Comparison of ENCODE assay signal across 9 cellular contexts in the genomic region with DNA sequence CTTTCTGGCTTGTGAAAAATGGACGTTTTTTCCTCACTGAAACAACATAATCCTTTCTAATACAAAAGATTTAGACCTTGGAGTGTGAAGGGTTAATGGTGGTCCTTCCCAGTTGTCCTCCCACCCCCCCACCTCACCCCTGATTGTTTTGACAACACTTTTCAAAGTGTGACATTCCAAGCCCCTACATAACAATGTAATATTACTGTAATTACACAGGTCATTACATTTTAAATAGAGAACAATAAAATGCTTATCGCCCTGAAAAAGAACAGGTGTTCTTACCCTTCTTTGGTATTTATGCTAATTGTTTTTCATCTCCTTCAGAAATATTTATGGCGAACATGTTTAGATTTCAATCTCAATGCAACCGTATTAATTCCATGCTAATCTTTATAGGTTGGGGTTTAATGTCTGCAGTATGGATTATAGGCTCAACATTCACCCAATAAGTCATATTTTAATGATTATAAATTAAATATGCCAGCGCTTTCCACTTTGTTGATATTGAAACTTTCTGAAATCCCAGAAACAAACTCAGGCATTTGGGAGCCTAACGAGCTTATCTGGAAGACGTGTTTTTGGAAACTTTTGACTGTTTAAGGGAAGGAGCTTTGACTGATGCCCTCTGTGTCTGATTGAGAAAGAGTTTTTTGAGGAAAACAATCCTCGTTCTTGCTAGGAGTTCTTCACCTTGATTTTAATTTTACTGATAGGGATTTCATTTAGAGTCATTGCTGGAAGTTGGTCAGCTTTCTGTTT. TPM values are rescaled to one million over a fixed set of nuclear protein-coding genes. Genes with fewer than 3 reads are reported as not detected.
A peak's percentile ranks its signal among the peaks of the same experiment; 100 is the strongest.
DNase-seq lines count a peak whose midpoint lies in the region; ATAC-seq and TF ChIP-seq lines count a peak whose summit lies in the region.
"Had no signal": no experiment of that assay in that cellular context is flagged by ENCODE, and none has a peak within 500 bp of the region (broad histone marks: within the 10 kb centered on the region; RNA-seq: fewer than 3 reads in every experiment).

No MANE protein-coding gene starts in this region.

- peak; percentile 28 for DNase-seq in Caki2 (ENCODE audit: low read depth)
- DNase-seq in right cardiac atrium = no peak
- no peak for DNase-seq in progenitor cell of endocrine pancreas (ENCODE audit: low spot score, unreplicated experiment)
- DNase-seq in substantia nigra (lab: John Stamatoyannopoulos, UW) = no peak
- DNase-seq in left colon = no peak
- no peak for DNase-seq in stimulated activated naive CD8-positive, alpha-beta T cell treated with anti-CD3 and anti-CD28 coated beads, Interleukin-15, amount 100 ng/mL, for 72 hours
- DNase-seq: RPMI8226 had no signal

- H3K4me3 ChIP-seq in WI38 (ENCODE audit: low read depth, low read length) (peak overlapping the region; percentile 51), right cardiac atrium (ENCODE audit: low read length) (peak overlapping the region; percentile 39)

- WGBS in right cardiac atrium = 37% methylated on average over 8 of the region's 8 CpGs

- no peaks in the 10 kb centered on the region for H3K9me3 Mint-ChIP-seq in progenitor cell of endocrine pancreas (ENCODE audit: low read depth)
- no peaks in the 10 kb centered on the region for H3K9me3 Mint-ChIP-seq in stimulated activated naive CD8-positive, alpha-beta T cell treated with anti-CD3 and anti-CD28 coated beads, Interleukin-15, amount 100 ng/mL, for 72 hours

- H3K27ac ChIP-seq in right cardiac atrium (ENCODE audit: low read length) (peak overlapping the region; percentile 63), substantia nigra (ENCODE audit: low read depth, low read length, poor library complexity, severe bottlenecking) (no peak overlapping the region)

- no peaks in the 10 kb centered on the region for H3K27me3 Mint-ChIP-seq in progenitor cell of endocrine pancreas
- H3K27me3 Mint-ChIP-seq in stimulated activated naive CD8-positive, alpha-beta T cell treated with anti-CD3 and anti-CD28 coated beads, Interleukin-15, amount 100 ng/mL, for 72 hours = peaks cover 82% of the 10 kb centered on the region

- peaks cover 5% of the 10 kb centered on the region for H3K4me1 ChIP-seq in right cardiac atrium (ENCODE audit: control insufficient read depth, insufficient read depth, low read length)

- ATAC-seq in right cardiac atrium (no peak), left colon (no peak), GM18867 (IDR thresholded peaks at IDR 0.05; ENCODE audit: unreplicated experiment) (no peak)
- ATAC-seq in stimulated activated naive CD8-positive, alpha-beta T cell treated with anti-CD3 and anti-CD28 coated beads, Interleukin-15, amount 100 ng/mL, for 72 hours = no peak

- H3K4me1 Mint-ChIP-seq in progenitor cell of endocrine pancreas (ENCODE audit: low read depth) = peaks cover 69% of the 10 kb centered on the region
- H3K4me1 Mint-ChIP-seq in stimulated activated naive CD8-positive, alpha-beta T cell treated with anti-CD3 and anti-CD28 coated beads, Interleukin-15, amount 100 ng/mL, for 72 hours = peaks cover 39% of the 10 kb centered on the region

- peak overlapping the region; percentile 97 for H3K4me3 Mint-ChIP-seq in progenitor cell of endocrine pancreas (ENCODE audit: low read depth)
- peak overlapping the region in 1 of 2 donors; percentile 12 for H3K4me3 Mint-ChIP-seq in stimulated activated naive CD8-positive, alpha-beta T cell treated with anti-CD3 and anti-CD28 coated beads, Interleukin-15, amount 100 ng/mL, for 72 hours

- H3K36me3 Mint-ChIP-seq in progenitor cell of endocrine pancreas (ENCODE audit: insufficient read depth) = peaks cover 3% of the 10 kb centered on the region

- in situ Hi-C loops in Caki2 (cut with HindIII; ENCODE audit: low pct_unique_long_range_greater_than_20kb, low sequenced_read_pairs) = no loop called here

- intact Hi-C loops in right cardiac atrium (cut with DNase I) (loop anchor here (5.0 to 10.0 kb wide), 4 partner anchors 110 to 172 kb away; no protein-coding TSS in a partner anchor), left colon (cut with DNase I, micrococcal nuclease) (loop anchor here (10.0 kb wide), 2 partner anchors 140 to 170 kb away; no protein-coding TSS in a partner anchor)

- peak overlapping the region; percentile 94 for H3K27ac Mint-ChIP-seq in progenitor cell of endocrine pancreas
- H3K27ac Mint-ChIP-seq in stimulated activated naive CD8-positive, alpha-beta T cell treated with anti-CD3 and anti-CD28 coated beads, Interleukin-15, amount 100 ng/mL, for 72 hours = no peak overlapping the region

- TF ChIP-seq CTCF in WI38 (IDR thresholded peaks at IDR 0.05; ENCODE audit: low read depth, low read length) = no peak
- TF ChIP-seq CTCF in progenitor cell of endocrine pancreas (IDR thresholded peaks at IDR 0.05; ENCODE audit: unreplicated experiment) = no peak

- H3K27me3 ChIP-seq in right cardiac atrium (ENCODE audit: control insufficient read depth, insufficient read depth) = no peaks in the 10 kb centered on the region

- no peaks in the 10 kb centered on the region for H3K9me3 ChIP-seq in right cardiac atrium (ENCODE audit: control insufficient read depth, low read length)

RNA-seq across cellular contexts. Expression of a gene that starts 5.1 kb away (rescaled TPM):
- 0.47 TPM in 1 of 2 replicates, not detected in the other for total RNA-seq in Caki2 (2014; rRNA removed; shearing (Covaris generic); ENCODE audit: low replicate concordance)
- total RNA-seq in right cardiac atrium (10 to 100 TPM; 15.6 to 18.7 (median 16.6) TPM), progenitor cell of endocrine pancreas (103 and 109 TPM in 2 replicates), left colon (100 to 1,000 TPM; 114 to 118 TPM)
- polyA plus RNA-seq in right cardiac atrium = 9.2 TPM

Comparison
In these comparisons a context has a peak if more than half of its experiments do, and no peak if none do; other contexts are left out.
1. RNA of a gene that starts 5.1 kb away (total RNA-seq): 114 to 118 TPM in left colon, 103 to 109 TPM in progenitor cell of endocrine pancreas and 15.6 to 18.7 TPM in right cardiac atrium; 0.47 TPM in Caki2; every median in the first group is over 10 times any median in the second.